24 cellular contexts compared by ENCODE assay signal in the genomic region with DNA sequence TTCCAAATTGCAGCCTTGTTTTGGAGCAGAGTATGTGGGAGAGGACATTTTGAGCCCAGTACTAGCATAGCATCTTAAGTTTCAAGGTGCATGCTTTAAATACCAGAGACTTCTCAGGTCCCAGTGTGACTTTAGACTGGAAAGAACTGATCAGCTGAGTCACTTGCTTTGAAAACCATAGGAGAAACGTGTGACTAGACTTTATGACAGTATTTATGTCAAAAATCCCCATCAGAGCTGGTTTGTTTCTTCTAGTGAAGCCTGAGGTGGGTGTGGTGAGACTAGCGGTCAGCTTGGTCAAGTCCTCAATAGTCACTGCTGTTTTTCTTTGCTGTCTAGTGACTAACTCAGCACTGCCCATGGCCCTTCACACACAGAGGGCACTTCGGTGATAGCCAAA.
DNase-seq lines count a peak whose midpoint lies in the region; ATAC-seq and TF ChIP-seq lines count a peak whose summit lies in the region.
"Had no signal": no experiment of that assay in that cellular context is flagged by ENCODE, and none has a peak within 500 bp of the region (broad histone marks: within the 10 kb centered on the region; RNA-seq: fewer than 3 reads in every experiment).

No MANE protein-coding gene starts in this region.

- peaks cover 5% of the 10 kb centered on the region for H3K27me3 Mint-ChIP-seq in activated T-cell treated with anti-CD3 and anti-CD28 coated beads, Interleukin-2, amount 50 U/mL, for 4 hours (ENCODE audit: low read depth)
- H3K27me3 Mint-ChIP-seq in activated T-helper 2 cell treated with anti-CD3 and anti-CD28 coated beads, Interferon-gamma antibody, Interleukin-2, Interleukin-4, amounts not matched to agents 10 μg/mL and 5 μg/mL and 100 μg/mL, durations not matched to agents 14 hours and 24 hours and 36 hours (ENCODE audit: low read depth): no peaks in the 10 kb centered on the region

- no peaks in the 10 kb centered on the region for H3K9me3 Mint-ChIP-seq in activated T-cell treated with anti-CD3 and anti-CD28 coated beads, Interleukin-2, amount 50 U/mL, for 4 hours
- H3K9me3 Mint-ChIP-seq in activated T-helper 2 cell treated with anti-CD3 and anti-CD28 coated beads, Interferon-gamma antibody, Interleukin-2, Interleukin-4, amounts not matched to agents 10 μg/mL and 5 μg/mL and 100 μg/mL, durations not matched to agents 14 hours and 24 hours and 36 hours: peaks cover 16% of the 10 kb centered on the region
- H3K9me3 Mint-ChIP-seq in stimulated activated effector memory CD8-positive, alpha-beta T cell treated with anti-CD3 and anti-CD28 coated beads, Interleukin-12 subunit alpha, Interleukin-12 subunit beta, amount 100 ng/mL, for 72 hours: no peaks in the 10 kb centered on the region

- intact Hi-C loops in activated T-helper 2 cell treated with anti-CD3 and anti-CD28 coated beads, Interferon-gamma antibody, Interleukin-2, Interleukin-4, amounts not matched to agents 10 μg/mL and 5 μg/mL and 100 μg/mL, durations not matched to agents 14 hours and 24 hours and 36 hours (cut with micrococcal nuclease): loop anchor here (2.0 to 5.0 kb wide), 4 partner anchors 52 to 376 kb away; no protein-coding TSS in a partner anchor
- intact Hi-C loops in colonic mucosa (cut with DNase I): no loop called here

- ATAC-seq in activated T-cell treated with anti-CD3 and anti-CD28 coated beads, Interleukin-2, amount 50 U/mL, for 4 hours: peak; percentile 48 to 51
- ATAC-seq in stimulated activated effector memory CD8-positive, alpha-beta T cell treated with anti-CD3 and anti-CD28 coated beads, Interleukin-12 subunit alpha, Interleukin-12 subunit beta, amount 100 ng/mL, for 72 hours: peak; percentile 26
- ATAC-seq in GM18505 (IDR thresholded peaks at IDR 0.05; ENCODE audit: unreplicated experiment): no peak
- ATAC-seq: HCT116, left lobe of liver, right lobe of liver had no signal

- no peaks in the 10 kb centered on the region for H3K27me3 ChIP-seq in colonic mucosa
- H3K27me3 ChIP-seq: adrenal gland, brain microvascular endothelial cell, right lobe of liver, tibial artery had no signal

- DNase-seq in activated T-cell treated with anti-CD3 and anti-CD28 coated beads, Interleukin-2, amount 50 U/mL, for 4 hours: no peak
- DNase-seq in activated T-cell treated with anti-CD3 and anti-CD28 coated beads for 4 hours (no peak), HS-27A (ENCODE audit: low read depth) (peak; percentile 53), colonic mucosa (no peak)
- DNase-seq in activated T-helper 2 cell treated with anti-CD3 and anti-CD28 coated beads, Interferon-gamma antibody, Interleukin-2, Interleukin-4, amounts not matched to agents 10 μg/mL and 5 μg/mL and 100 μg/mL, durations not matched to agents 14 hours and 24 hours and 36 hours (ENCODE audit: low spot score): no peak
- no peak for DNase-seq in stimulated activated effector memory CD8-positive, alpha-beta T cell treated with anti-CD3 and anti-CD28 coated beads, Interleukin-12 subunit alpha, Interleukin-12 subunit beta, amount 100 ng/mL, for 72 hours (ENCODE audit: low spot score in 2 of 2)
- DNase-seq: activated CD4-positive, alpha-beta T cell treated with anti-CD3 and anti-CD28 coated beads for 4 hours; activated CD8-positive, alpha-beta memory T cell treated with anti-CD3 and anti-CD28 coated beads, Interleukin-2, amount 50 U/mL, for 48 hours; adrenal gland; brain microvascular endothelial cell; hypothalamus; mesenchymal stem cell; NCI-H1436; NCI-H2081 treated with DMSO at 0.1 percent for 48 hours; NCI-H345; NCI-H748 treated with DMSO at 0.1 percent for 48 hours; right lobe of liver; stimulated activated CD4-positive, alpha-beta T cell treated with anti-CD3 and anti-CD28 coated beads, Interleukin-12 subunit alpha, Interleukin-12 subunit beta, amount 100 ng/mL, for 4 hours; stimulated activated CD4-positive, alpha-beta T cell treated with anti-CD3 and anti-CD28 coated beads, Interleukin-4, amount 100 ng/mL, for 24 hours; stimulated activated naive CD4-positive, alpha-beta T cell; tibial artery had no signal

- no peak overlapping the region for H3K4me3 Mint-ChIP-seq in activated T-cell treated with anti-CD3 and anti-CD28 coated beads, Interleukin-2, amount 50 U/mL, for 4 hours
- no peak overlapping the region for H3K4me3 Mint-ChIP-seq in activated T-helper 2 cell treated with anti-CD3 and anti-CD28 coated beads, Interferon-gamma antibody, Interleukin-2, Interleukin-4, amounts not matched to agents 10 μg/mL and 5 μg/mL and 100 μg/mL, durations not matched to agents 14 hours and 24 hours and 36 hours (ENCODE audit: low read depth)
- H3K4me3 Mint-ChIP-seq in stimulated activated effector memory CD8-positive, alpha-beta T cell treated with anti-CD3 and anti-CD28 coated beads, Interleukin-12 subunit alpha, Interleukin-12 subunit beta, amount 100 ng/mL, for 72 hours: no peak overlapping the region

- no peak overlapping the region for H3K9ac ChIP-seq in colonic mucosa (ENCODE audit: low read depth in 2 of 2, low read length in 2 of 2)

- H3K27ac ChIP-seq in colonic mucosa: no peak overlapping the region
- H3K27ac ChIP-seq: adrenal gland, brain microvascular endothelial cell, right lobe of liver, tibial artery had no signal

- H3K4me1 Mint-ChIP-seq in activated T-cell treated with anti-CD3 and anti-CD28 coated beads, Interleukin-2, amount 50 U/mL, for 4 hours (ENCODE audit: low read depth): peaks cover 23% of the 10 kb centered on the region
- peaks cover 33% of the 10 kb centered on the region for H3K4me1 Mint-ChIP-seq in activated T-helper 2 cell treated with anti-CD3 and anti-CD28 coated beads, Interferon-gamma antibody, Interleukin-2, Interleukin-4, amounts not matched to agents 10 μg/mL and 5 μg/mL and 100 μg/mL, durations not matched to agents 14 hours and 24 hours and 36 hours (ENCODE audit: low read depth)
- no peaks in the 10 kb centered on the region for H3K4me1 Mint-ChIP-seq in stimulated activated effector memory CD8-positive, alpha-beta T cell treated with anti-CD3 and anti-CD28 coated beads, Interleukin-12 subunit alpha, Interleukin-12 subunit beta, amount 100 ng/mL, for 72 hours

- H3K4me3 ChIP-seq in colonic mucosa: no peak overlapping the region
- H3K4me3 ChIP-seq: adrenal gland, right lobe of liver, tibial artery had no signal

- peak overlapping the region; percentile 84 for H3K27ac Mint-ChIP-seq in activated T-helper 2 cell treated with anti-CD3 and anti-CD28 coated beads, Interferon-gamma antibody, Interleukin-2, Interleukin-4, amounts not matched to agents 10 μg/mL and 5 μg/mL and 100 μg/mL, durations not matched to agents 14 hours and 24 hours and 36 hours
- no peak overlapping the region for H3K27ac Mint-ChIP-seq in stimulated activated effector memory CD8-positive, alpha-beta T cell treated with anti-CD3 and anti-CD28 coated beads, Interleukin-12 subunit alpha, Interleukin-12 subunit beta, amount 100 ng/mL, for 72 hours

- TF ChIP-seq POLR2A in GM18505 (IDR thresholded peaks at IDR 0.05; ENCODE audit: borderline replicate concordance, extremely low read depth, insufficient read depth, insufficient read length): no peak

- H3K9me3 ChIP-seq in colonic mucosa: no peaks in the 10 kb centered on the region
- H3K9me3 ChIP-seq: right lobe of liver, tibial artery had no signal

- no peaks in the 10 kb centered on the region for H3K36me3 Mint-ChIP-seq in activated T-cell treated with anti-CD3 and anti-CD28 coated beads, Interleukin-2, amount 50 U/mL, for 4 hours (ENCODE audit: insufficient read depth)
- peaks cover 18% of the 10 kb centered on the region for H3K36me3 Mint-ChIP-seq in activated T-helper 2 cell treated with anti-CD3 and anti-CD28 coated beads, Interferon-gamma antibody, Interleukin-2, Interleukin-4, amounts not matched to agents 10 μg/mL and 5 μg/mL and 100 μg/mL, durations not matched to agents 14 hours and 24 hours and 36 hours (ENCODE audit: low read depth)
- no peaks in the 10 kb centered on the region for H3K36me3 Mint-ChIP-seq in stimulated activated effector memory CD8-positive, alpha-beta T cell treated with anti-CD3 and anti-CD28 coated beads, Interleukin-12 subunit alpha, Interleukin-12 subunit beta, amount 100 ng/mL, for 72 hours

- no peaks in the 10 kb centered on the region for H3K4me1 ChIP-seq in colonic mucosa
- H3K4me1 ChIP-seq: adrenal gland, right lobe of liver, tibial artery had no signal

- no peaks in the 10 kb centered on the region for H3K36me3 ChIP-seq in colonic mucosa
- H3K36me3 ChIP-seq: adrenal gland, brain microvascular endothelial cell, right lobe of liver, tibial artery had no signal

- TF ChIP-seq CTCF in colonic mucosa (IDR thresholded peaks at IDR 0.05): no peak
